In the genomic region with DNA sequence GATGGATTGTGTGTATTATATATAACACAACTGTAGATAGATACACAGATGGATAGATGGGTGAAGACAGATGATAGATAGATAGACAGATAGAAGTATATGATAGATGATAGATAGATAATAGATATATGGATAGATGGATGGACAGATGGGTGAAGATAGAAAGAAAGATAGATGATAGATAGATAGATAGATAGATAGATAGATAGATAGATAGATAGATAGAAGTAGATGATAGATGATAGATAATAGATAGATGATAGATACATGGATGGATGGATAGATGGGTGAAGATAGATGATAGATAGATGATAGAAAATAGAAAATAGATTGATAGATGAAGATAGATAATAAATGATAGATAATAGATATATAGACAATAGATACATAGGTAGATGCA, we compare ENCODE assay signal across 11 cellular contexts.
"Had no signal": no experiment of that assay in that cellular context is flagged by ENCODE, and none has a peak within 500 bp of the region (broad histone marks: within the 10 kb centered on the region; RNA-seq: fewer than 3 reads in every experiment).

No MANE protein-coding gene starts in this region.

- H2AFZ ChIP-seq: GM23338 had no signal

- H3K4me3 Mint-ChIP-seq: GM23338, H9, HFFc6 had no signal

- H3K36me3 ChIP-seq: HAP-1 had no signal

- H3K9me3 Mint-ChIP-seq: GM23338, H9, HFFc6 had no signal

- FAIRE-seq: H1, H54 had no signal

- H3K9me3 ChIP-seq: HAP-1 had no signal

- H3K4me1 ChIP-seq: HAP-1 had no signal

- ATAC-seq: GM23338, HCT116 had no signal

- DNase-seq: GM23248, GOT3, H7, H9, HCEC 1CT, HFFc6 had no signal

- H3K4me3 ChIP-seq: GM23248, GM23338, HAP-1 had no signal

- H3K27ac Mint-ChIP-seq: GM23338, H9, HFFc6 had no signal

- H3K9ac ChIP-seq: GM23248 had no signal

- H3K27ac ChIP-seq: GM23248 had no signal
